In the genomic region with DNA sequence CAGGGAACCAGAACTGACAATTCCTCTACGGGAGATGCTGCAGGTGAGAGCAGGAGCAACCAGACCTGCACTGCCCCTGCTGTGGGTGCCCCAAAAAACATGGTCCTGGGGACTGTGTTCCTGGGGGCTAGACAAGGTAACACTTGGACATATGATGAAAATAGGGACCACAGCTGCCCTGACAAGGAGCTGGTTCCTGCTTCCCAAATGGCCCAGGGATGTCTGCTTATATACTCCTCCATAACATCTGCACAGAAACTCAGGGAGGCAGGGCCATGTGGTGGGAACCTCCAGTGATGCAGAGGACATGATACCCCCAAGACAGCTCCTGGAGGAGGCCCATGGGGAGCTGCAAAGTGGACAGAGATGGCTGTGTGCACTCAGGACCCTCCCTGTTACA, we compare ENCODE assay signal across 16 cellular contexts.
"Had no signal": no experiment of that assay in that cellular context is flagged by ENCODE, and none has a peak within 500 bp of the region (broad histone marks: within the 10 kb centered on the region; RNA-seq: fewer than 3 reads in every experiment).

No MANE protein-coding gene starts in this region.

- DNase-seq: natural killer cell; occipital lobe; ovary; posterior cingulate gyrus; psoas muscle; right cardiac atrium; sigmoid colon; small intestine; stimulated activated CD4-positive, alpha-beta T cell treated with anti-CD3 and anti-CD28 coated beads, Interleukin-15, amount 100 ng/mL, for 24 hours; stimulated activated CD4-positive, alpha-beta T cell treated with anti-CD3 and anti-CD28 coated beads, Interleukin-2, amount 100 ng/mL, for 48 hours; stimulated activated CD4-positive, alpha-beta T cell treated with anti-CD3 and anti-CD28 coated beads, Interleukin-4, amount 100 ng/mL, for 24 hours; stimulated activated naive B cell treated with anti-CD40 and anti-IgM and Interleukin-4, amounts not matched to agents 10 μg/mL and 1 μg/mL and 100 μg/mL, for 72 hours; stimulated activated naive CD4-positive, alpha-beta T cell treated with Interleukin-2 at 50 U/mL for 16 hours; stomach; thyroid gland; trophoblast cell had no signal
